ENCODE assay signal across 15 cellular contexts in the genomic region with DNA sequence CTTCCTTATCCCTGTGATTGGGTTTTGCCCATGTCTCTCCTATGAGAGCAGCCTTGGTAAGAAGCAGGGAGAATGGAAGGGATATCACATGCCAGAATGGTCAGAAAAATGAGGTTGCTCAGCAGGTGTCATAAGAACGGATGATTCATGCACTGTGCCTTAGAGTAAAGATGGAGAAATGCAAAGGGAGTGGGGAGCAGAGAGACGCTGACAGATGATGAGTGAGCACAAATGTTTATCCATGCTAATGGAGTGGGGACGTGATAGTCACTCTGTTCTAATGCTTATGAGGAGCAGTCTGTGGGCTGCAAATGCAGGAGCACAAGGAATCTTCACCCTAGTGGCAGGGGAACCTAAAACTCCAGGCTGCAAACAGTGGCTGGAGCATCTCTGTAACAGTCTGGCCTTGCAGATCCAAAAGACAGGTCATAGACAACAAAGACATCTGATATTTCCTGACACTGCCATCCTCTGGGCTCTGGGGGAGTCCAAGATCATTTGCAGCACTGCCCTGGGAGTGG.
DNase-seq lines count a peak whose midpoint lies in the region; ATAC-seq and TF ChIP-seq lines count a peak whose summit lies in the region.
"Had no signal": no experiment of that assay in that cellular context is flagged by ENCODE, and none has a peak within 500 bp of the region (broad histone marks: within the 10 kb centered on the region; RNA-seq: fewer than 3 reads in every experiment).

No MANE protein-coding gene starts in this region.

- whole genome bisulfite sequencing in right cardiac atrium, result 59% methylated on average over 3 of the region's 3 CpGs
- WGBS in hepatocyte (ENCODE audit: low lambda C conversion rate, missing lambda C conversion rate), result 49% methylated on average over 3 of the region's 3 CpGs
- 71 to 72% methylated on average over 3 of the region's 3 CpGs for WGBS in thyroid gland, 2 donors

- no peak for ATAC-seq in right cardiac atrium
- peak; percentile 30 for ATAC-seq in upper lobe of right lung
- ATAC-seq: HCT116 had no signal

- intact Hi-C loops in left ventricle myocardium inferior (cut with micrococcal nuclease) (no loop called here), right cardiac atrium (cut with DNase I) (no loop called here), upper lobe of right lung (cut with DNase I) (no loop called here), thyroid gland (cut with DNase I) (no loop called here)

- no peak for TF ChIP-seq POLR2A in thyroid gland (IDR thresholded peaks at IDR 0.05)

- no peaks in the 10 kb centered on the region for H3K79me2 ChIP-seq in hepatocyte

- H3K9me3 ChIP-seq in left ventricle myocardium inferior (replicated peaks) (no peaks in the 10 kb centered on the region), right cardiac atrium (ENCODE audit: control insufficient read depth, low read length) (no peaks in the 10 kb centered on the region), hepatocyte (ENCODE audit: low read depth) (no peaks in the 10 kb centered on the region), upper lobe of right lung (no peaks in the 10 kb centered on the region), thyroid gland (no peaks in the 10 kb centered on the region)
- H3K9me3 ChIP-seq: esophagus muscularis mucosa had no signal

- no peaks in the 10 kb centered on the region for H3K27me3 ChIP-seq in left ventricle myocardium inferior (ENCODE audit: low read depth)
- H3K27me3 ChIP-seq in right cardiac atrium (ENCODE audit: control insufficient read depth, insufficient read depth), result no peaks in the 10 kb centered on the region
- no peaks in the 10 kb centered on the region for H3K27me3 ChIP-seq in hepatocyte
- no peaks in the 10 kb centered on the region for H3K27me3 ChIP-seq in upper lobe of right lung
- H3K27me3 ChIP-seq in thyroid gland, result no peaks in the 10 kb centered on the region
- H3K27me3 ChIP-seq: esophagus muscularis mucosa had no signal

- H3K36me3 Mint-ChIP-seq in endothelial cell (ENCODE audit: low read depth, unreplicated experiment), result no peaks in the 10 kb centered on the region

- TF ChIP-seq CTCF in left ventricle myocardium inferior (IDR thresholded peaks at IDR 0.05; ENCODE audit: borderline replicate concordance), result no peak
- no peak for TF ChIP-seq CTCF in hepatocyte (IDR thresholded peaks at IDR 0.05; ENCODE audit: poor library complexity)
- TF ChIP-seq CTCF in upper lobe of right lung (IDR thresholded peaks at IDR 0.05), result no peak
- no peak for TF ChIP-seq CTCF in thyroid gland (IDR thresholded peaks at IDR 0.05)
- TF ChIP-seq CTCF in endothelial cell (IDR thresholded peaks at IDR 0.05; ENCODE audit: unreplicated experiment), result no peak

- H3K4me2 ChIP-seq in hepatocyte, result no peak overlapping the region

- H3K9me2 ChIP-seq in hepatocyte (replicated peaks; ENCODE audit: insufficient read depth), result no peaks in the 10 kb centered on the region

- no peak overlapping the region for H3K27ac Mint-ChIP-seq in endothelial cell (ENCODE audit: unreplicated experiment)
- H3K27ac Mint-ChIP-seq: progenitor cell of endocrine pancreas; T-helper 1 cell treated with Interleukin-12 subunit alpha and Interleukin-12 subunit beta and Interleukin-4 antibody, amounts not matched to agents 30 μg/mL and 1 μg/mL, for 36 hours had no signal

- H3K27me3 Mint-ChIP-seq in endothelial cell (ENCODE audit: unreplicated experiment), result no peaks in the 10 kb centered on the region

- no peaks in the 10 kb centered on the region for H4K20me1 ChIP-seq in hepatocyte (ENCODE audit: insufficient read depth, poor library complexity, severe bottlenecking)

- H3K36me3 ChIP-seq in left ventricle myocardium inferior (no peaks in the 10 kb centered on the region), hepatocyte (replicated peaks; ENCODE audit: insufficient read depth, low read depth) (no peaks in the 10 kb centered on the region), upper lobe of right lung (no peaks in the 10 kb centered on the region), thyroid gland (no peaks in the 10 kb centered on the region)
- H3K36me3 ChIP-seq: esophagus muscularis mucosa had no signal

- H3K4me3 ChIP-seq in left ventricle myocardium inferior (no peak overlapping the region), right cardiac atrium (ENCODE audit: low read length) (no peak overlapping the region), hepatocyte (no peak overlapping the region), upper lobe of right lung (no peak overlapping the region), thyroid gland (replicated peaks in 1 of 3) (no peak overlapping the region)
- H3K4me3 ChIP-seq: esophagus muscularis mucosa had no signal

- peaks cover 6% of the 10 kb centered on the region for H3K4me1 Mint-ChIP-seq in endothelial cell (ENCODE audit: unreplicated experiment)

- H2AFZ ChIP-seq in hepatocyte, result no peak overlapping the region

- H3K4me1 ChIP-seq in left ventricle myocardium inferior (peaks cover 98% of the 10 kb centered on the region), right cardiac atrium (ENCODE audit: control insufficient read depth, insufficient read depth, low read length) (peaks cover 21% of the 10 kb centered on the region), hepatocyte (ENCODE audit: insufficient read depth) (peaks cover 5% of the 10 kb centered on the region), upper lobe of right lung (peaks cover 22% of the 10 kb centered on the region), thyroid gland (peaks cover 0 to 4% of the 10 kb centered on the region in 2 donors)

- no peaks in the 10 kb centered on the region for H3K9me3 Mint-ChIP-seq in endothelial cell (ENCODE audit: unreplicated experiment)
- H3K9me3 Mint-ChIP-seq: T-helper 1 cell treated with Interleukin-12 subunit alpha and Interleukin-12 subunit beta and Interleukin-4 antibody, amounts not matched to agents 30 μg/mL and 1 μg/mL, for 36 hours had no signal

- H3K27ac ChIP-seq in left ventricle myocardium inferior (replicated peaks) (peak overlapping the region; percentile 40), right cardiac atrium (ENCODE audit: low read length) (no peak overlapping the region), hepatocyte (no peak overlapping the region), upper lobe of right lung (no peak overlapping the region), thyroid gland (no peak overlapping the region)
- H3K27ac ChIP-seq: esophagus muscularis mucosa had no signal

- H3K4me3 Mint-ChIP-seq in endothelial cell (ENCODE audit: unreplicated experiment), result no peak overlapping the region
- H3K4me3 Mint-ChIP-seq: T-helper 1 cell treated with Interleukin-12 subunit alpha and Interleukin-12 subunit beta and Interleukin-4 antibody, amounts not matched to agents 30 μg/mL and 1 μg/mL, for 36 hours had no signal

- no peak for DNase-seq in left ventricle myocardium inferior
- no peak for DNase-seq in right cardiac atrium
- DNase-seq in amniotic stem cell (lab: John Stamatoyannopoulos, UW), result peak; percentile 13
- DNase-seq in hepatocyte (ENCODE audit: low spot score), result peak; percentile 31
- DNase-seq in upper lobe of right lung, result no peak
- DNase-seq in thyroid gland, result no peak
- no peak for DNase-seq in SHP77 (lab: John Stamatoyannopoulos, UW)
- DNase-seq in endothelial cell (ENCODE audit: low spot score), result no peak
- DNase-seq: ACHN, NCI-H1105, NCI-H748 treated with DMSO at 0.1 percent for 48 hours had no signal

Comparison
In these comparisons a context has a peak if more than half of its experiments do, and no peak if none do; other contexts are left out.
1. DNase-seq: peak in amniotic stem cell (single experiment) and hepatocyte (single experiment); none in left ventricle myocardium inferior (single experiment), right cardiac atrium (0 of 3), upper lobe of right lung (single experiment), thyroid gland (0 of 2), SHP77 (0 of 2) and endothelial cell (single experiment).